Comparison of ENCODE assay signal across 1 cellular context in the genomic region with DNA sequence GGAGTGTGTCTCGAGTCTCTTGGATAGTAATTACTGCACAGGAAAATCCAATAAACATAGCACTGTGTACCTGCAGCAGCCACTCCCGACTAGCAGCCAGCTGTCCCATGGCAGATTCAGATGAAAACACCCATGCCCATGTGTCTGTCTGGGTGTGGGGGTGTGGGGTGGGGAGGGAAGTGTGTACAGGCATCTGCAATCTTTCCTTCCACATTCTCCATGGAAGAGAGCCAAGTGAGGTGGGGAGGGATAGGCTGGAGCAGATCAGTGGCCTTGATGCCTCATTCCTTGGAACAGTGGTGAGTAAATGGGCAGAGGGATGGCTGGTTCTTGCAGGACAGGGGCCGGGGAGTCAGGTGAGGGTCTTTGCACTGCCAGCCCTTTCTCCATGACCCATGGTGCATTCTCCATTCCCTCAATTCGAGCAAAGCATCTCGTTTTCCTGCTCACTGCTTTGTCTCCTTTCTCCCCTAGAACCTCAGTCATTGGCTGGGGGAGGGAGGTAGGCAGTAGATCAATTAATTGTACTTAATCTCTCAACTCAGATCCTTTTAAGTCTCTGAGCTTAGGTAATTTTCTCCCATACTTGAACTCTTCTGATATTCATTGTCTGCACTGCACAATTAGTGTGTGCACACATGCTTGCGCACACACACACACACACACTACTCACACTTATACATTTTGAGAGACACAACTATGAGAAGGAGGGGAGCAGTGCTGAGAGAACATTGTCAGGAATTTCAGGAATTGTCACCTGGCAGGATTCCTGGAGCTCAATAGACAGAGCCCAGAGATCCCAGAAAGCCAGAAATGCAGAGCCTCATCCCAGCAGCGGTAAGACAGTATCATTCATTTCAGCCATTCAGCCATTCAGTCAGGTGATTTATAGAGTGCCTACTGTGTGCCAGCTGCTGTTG.
TF ChIP-seq lines count a peak whose summit lies in the region.

No MANE protein-coding gene starts in this region.

TF ChIP-seq in SK-N-SH treated with all-trans-retinoic acid at 6 μM for 48 hours, 23 proteins besides CTCF, POLR2A, EP300 and RAD21 (continued from another document):
- TF ChIP-seq, protein P1, sequence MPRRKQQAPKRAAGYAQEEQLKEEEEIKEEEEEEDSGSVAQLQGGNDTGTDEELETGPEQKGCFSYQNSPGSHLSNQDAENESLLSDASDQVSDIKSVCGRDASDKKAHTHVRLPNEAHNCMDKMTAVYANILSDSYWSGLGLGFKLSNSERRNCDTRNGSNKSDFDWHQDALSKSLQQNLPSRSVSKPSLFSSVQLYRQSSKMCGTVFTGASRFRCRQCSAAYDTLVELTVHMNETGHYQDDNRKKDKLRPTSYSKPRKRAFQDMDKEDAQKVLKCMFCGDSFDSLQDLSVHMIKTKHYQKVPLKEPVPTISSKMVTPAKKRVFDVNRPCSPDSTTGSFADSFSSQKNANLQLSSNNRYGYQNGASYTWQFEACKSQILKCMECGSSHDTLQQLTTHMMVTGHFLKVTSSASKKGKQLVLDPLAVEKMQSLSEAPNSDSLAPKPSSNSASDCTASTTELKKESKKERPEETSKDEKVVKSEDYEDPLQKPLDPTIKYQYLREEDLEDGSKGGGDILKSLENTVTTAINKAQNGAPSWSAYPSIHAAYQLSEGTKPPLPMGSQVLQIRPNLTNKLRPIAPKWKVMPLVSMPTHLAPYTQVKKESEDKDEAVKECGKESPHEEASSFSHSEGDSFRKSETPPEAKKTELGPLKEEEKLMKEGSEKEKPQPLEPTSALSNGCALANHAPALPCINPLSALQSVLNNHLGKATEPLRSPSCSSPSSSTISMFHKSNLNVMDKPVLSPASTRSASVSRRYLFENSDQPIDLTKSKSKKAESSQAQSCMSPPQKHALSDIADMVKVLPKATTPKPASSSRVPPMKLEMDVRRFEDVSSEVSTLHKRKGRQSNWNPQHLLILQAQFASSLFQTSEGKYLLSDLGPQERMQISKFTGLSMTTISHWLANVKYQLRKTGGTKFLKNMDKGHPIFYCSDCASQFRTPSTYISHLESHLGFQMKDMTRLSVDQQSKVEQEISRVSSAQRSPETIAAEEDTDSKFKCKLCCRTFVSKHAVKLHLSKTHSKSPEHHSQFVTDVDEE (CRISPR knock-in tag; IDR thresholded peaks at IDR 0.05) = no peak
- TF ChIP-seq ZC3H10 (CRISPR knock-in tag; IDR thresholded peaks at IDR 0.05) (no peak), ZFP3 (CRISPR knock-in tag; IDR thresholded peaks at IDR 0.05) (no peak), ARNTL (CRISPR knock-in tag; IDR thresholded peaks at IDR 0.05; ENCODE audit: borderline replicate concordance, low read depth) (no peak), TCF4 (CRISPR knock-in tag; IDR thresholded peaks at IDR 0.05; ENCODE audit: borderline replicate concordance) (no peak), ISL1 (CRISPR knock-in tag; IDR thresholded peaks at IDR 0.05) (no peak), ZNF70 (CRISPR knock-in tag; IDR thresholded peaks at IDR 0.05) (no peak), ESRRG (CRISPR knock-in tag; IDR thresholded peaks at IDR 0.05) (no peak), PPARA (CRISPR knock-in tag; IDR thresholded peaks at IDR 0.05; ENCODE audit: borderline replicate concordance) (no peak), TOX (CRISPR knock-in tag; IDR thresholded peaks at IDR 0.05; ENCODE audit: borderline replicate concordance) (no peak), SNAI2 (CRISPR knock-in tag; IDR thresholded peaks at IDR 0.05) (no peak), CREB5 (CRISPR knock-in tag; IDR thresholded peaks at IDR 0.05; ENCODE audit: low read depth) (no peak)
